ENCODE assay signal across 16 cellular contexts in the genomic region with DNA sequence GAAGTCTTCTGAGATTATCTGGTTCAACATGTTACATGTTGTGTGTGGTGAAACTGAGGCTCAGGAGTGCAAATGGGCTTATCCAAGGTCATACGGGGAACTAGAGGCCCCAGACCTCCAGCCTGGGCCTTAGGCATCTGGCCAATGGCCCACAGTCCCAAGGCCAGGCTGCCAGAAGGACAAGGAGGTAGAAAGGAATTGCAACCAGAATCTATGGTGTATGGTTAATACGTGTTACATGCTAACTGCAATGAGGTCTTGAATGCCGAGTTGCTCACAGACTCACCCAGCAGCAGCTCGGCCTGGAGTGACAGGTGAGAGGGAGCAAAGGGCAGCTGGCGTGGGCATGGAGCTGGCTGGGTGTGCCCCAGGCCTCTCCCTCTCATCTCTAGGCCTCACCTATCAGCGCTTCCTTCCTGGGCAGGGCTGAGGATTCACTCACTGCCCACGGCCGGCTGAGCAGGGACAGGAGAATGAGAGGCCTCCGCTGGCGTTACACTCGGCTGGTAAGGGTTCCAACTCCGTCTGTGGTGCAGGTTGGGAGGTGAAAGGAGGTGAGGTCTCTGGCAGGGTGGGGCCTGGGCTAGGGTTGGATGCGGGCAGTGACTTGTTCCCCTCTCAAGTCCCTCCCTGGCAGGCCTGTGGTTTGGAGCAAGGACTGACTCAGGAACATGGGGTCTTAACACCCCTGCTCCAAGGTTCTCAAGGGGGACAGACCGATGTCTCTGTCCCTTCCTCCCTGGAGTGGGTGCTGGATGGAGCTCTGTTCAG. TPM values are rescaled to one million over a fixed set of nuclear protein-coding genes. Genes with fewer than 3 reads are reported as not detected.
DNase-seq lines count a peak whose midpoint lies in the region; ATAC-seq, FAIRE-seq and TF ChIP-seq lines count a peak whose summit lies in the region.
"Had no signal": no experiment of that assay in that cellular context is flagged by ENCODE, and none has a peak within 500 bp of the region (broad histone marks: within the 10 kb centered on the region; RNA-seq: fewer than 3 reads in every experiment).

Gene TLDC2, plus strand, starts transcription at position 437 of the 771 bp plus-strand sequence. Its CDS starts 37 bp downstream, at position 474.

- no peaks in the 10 kb centered on the region for H3K9me2 ChIP-seq in Loucy (replicated peaks; ENCODE audit: low read depth, low read length)

- H3K9me3 ChIP-seq in Loucy (ENCODE audit: insufficient read depth, low read depth, low read length) (no peaks in the 10 kb centered on the region), H1 (ENCODE audit: insufficient read depth in 2 of 2, low read depth in 1 of 2, low read length in 1 of 2) (no peaks in the 10 kb centered on the region)
- H3K9me3 ChIP-seq: left lung had no signal

- 0 out of 2 replicates have a peak within 1 kb of the TSS, but pooled peaks have one; percentile 53 for H2AFZ ChIP-seq in Loucy (ENCODE audit: low read length)
- no peak within 1 kb of the TSS for H2AFZ ChIP-seq in H1 (ENCODE audit: low read length)
- H2AFZ ChIP-seq: neural progenitor cell had no signal

- ATAC-seq in naive B cell (ENCODE audit: low read depth in 2 of 2) (no peak), GM18861 (IDR thresholded peaks at IDR 0.05; ENCODE audit: unreplicated experiment) (no peak)
- ATAC-seq: activated T-cell treated with anti-CD3 and anti-CD28 coated beads, Interleukin-2, amount 50 U/mL, for 4 hours; left lung had no signal

- H3K18ac ChIP-seq in H1 (ENCODE audit: extremely low read depth, low read length): peak within 1 kb of the TSS; percentile 60; the same call in 1 of the 2 replicates

- peak within 1 kb of the TSS in 4 of 7 donors; percentile 24 to 68 (median 44) for H3K27ac Mint-ChIP-seq in CD14-positive monocyte
- peak within 1 kb of the TSS in 4 of 6 donors; percentile 42 to 69 (median 50) for H3K27ac Mint-ChIP-seq in naive B cell
- H3K27ac Mint-ChIP-seq: neural progenitor cell had no signal

- peak within 1 kb of the TSS; percentile 82 for H3K56ac ChIP-seq in H1 (replicated peaks; ENCODE audit: insufficient read length, low read depth, low read length)

- H3K36me3 Mint-ChIP-seq in CD14-positive monocyte (peaks cover 5 to 17% of the 10 kb centered on the region in 2 donors), naive B cell (no peaks in the 10 kb centered on the region)
- H3K36me3 Mint-ChIP-seq: neural progenitor cell had no signal

- H3K4me3 ChIP-seq in Loucy (ENCODE audit: low read length, poor library complexity, severe bottlenecking): no peak within 1 kb of the TSS
- H3K4me3 ChIP-seq in H1 (ENCODE audit: extremely low read depth in 1 of 4, insufficient read depth in 2 of 4, low read depth in 3 of 4, low read length in 4 of 4): no peak within 1 kb of the TSS
- H3K4me3 ChIP-seq: left lung, neural progenitor cell had no signal

- peaks cover 16% of the 10 kb centered on the region for H3K4me1 Mint-ChIP-seq in CD14-positive monocyte
- H3K4me1 Mint-ChIP-seq in naive B cell: peaks cover 11 to 33% (median 26%) of the 10 kb centered on the region in 3 donors
- H3K4me1 Mint-ChIP-seq: neural progenitor cell had no signal

- CTCF ChIA-PET in H1 (lab: Charles Lee; ENCODE audit: partially characterized antibody): interaction anchor here (1.1 to 2.6 kb wide), 4 partner anchors 9 to 73 kb away, joined by 3 to 13 read pairs (median 4); no protein-coding TSS in a partner anchor

- H3K27me3 Mint-ChIP-seq in CD14-positive monocyte (ENCODE audit: low read depth in 3 of 3): peaks cover 2 to 5% (median 2%) of the 10 kb centered on the region in 3 donors
- H3K27me3 Mint-ChIP-seq in naive B cell: no peaks in the 10 kb centered on the region

- H3K79me2 ChIP-seq in Loucy (ENCODE audit: insufficient read depth, low read length) (no peaks in the 10 kb centered on the region), H1 (ENCODE audit: control insufficient read depth in 1 of 2, insufficient read depth in 2 of 2, low read length in 2 of 2) (no peaks in the 10 kb centered on the region)

- H3K36me3 ChIP-seq in Loucy (ENCODE audit: insufficient read depth, low read length) (no peaks in the 10 kb centered on the region), H1 (ENCODE audit: control insufficient read depth in 2 of 4, insufficient read depth in 4 of 4, low read length in 3 of 4) (no peaks in the 10 kb centered on the region)
- H3K36me3 ChIP-seq: left lung, neural progenitor cell had no signal

- H3K4me2 ChIP-seq in Loucy (ENCODE audit: low read depth, low read length, poor library complexity, severe bottlenecking) (no peak within 1 kb of the TSS), H1 (ENCODE audit: insufficient read depth in 1 of 2, low read depth in 2 of 2, low read length in 2 of 2) (no peak within 1 kb of the TSS)
- H3K4me2 ChIP-seq: neural progenitor cell had no signal

- FAIRE-seq in H1 (lab: Jason Lieb, UNC) (no peak), D721Med (lab: Jason Lieb, UNC) (no peak)

- peak within 1 kb of the TSS; percentile 44 for H2BK5ac ChIP-seq in H1 (ENCODE audit: low read depth, low read length)

- no peak within 1 kb of the TSS for H4K5ac ChIP-seq in H1 (ENCODE audit: insufficient read length, low read depth, low read length)

- no peaks in the 10 kb centered on the region for H3K23me2 ChIP-seq in H1 (ENCODE audit: low read depth, low read length)

- H2BK12ac ChIP-seq in H1 (ENCODE audit: low read depth, low read length): no peak within 1 kb of the TSS

- no peak within 1 kb of the TSS; the same call in 1 of the 2 replicates for H4K8ac ChIP-seq in H1 (ENCODE audit: extremely low read depth, insufficient read depth, low read length)

- no peak within 1 kb of the TSS for H3K4me3 Mint-ChIP-seq in CD14-positive monocyte
- H3K4me3 Mint-ChIP-seq in naive B cell: peak within 1 kb of the TSS in 3 of 8 donors; percentile 51 to 60 (median 57)
- H3K4me3 Mint-ChIP-seq: activated T-cell treated with anti-CD3 and anti-CD28 coated beads, Interleukin-2, amount 50 U/mL, for 4 hours; neural progenitor cell had no signal

- 89% methylated on average over 13 of the region's 14 CpGs; no CpG with 5 or more reads in 1 of the 2 experiments for WGBS in H1 (ENCODE audit: extremely low coverage in 1 of 2, insufficient coverage in 1 of 2, insufficient read length in 1 of 2, insufficient replicate concordance in 2 of 2, low coverage in 1 of 2, low lambda C conversion rate in 2 of 2, missing lambda C conversion rate in 1 of 2), 2 experiments

- no peak for TF ChIP-seq RAD21 in H1 (IDR thresholded peaks at IDR 0.05 in 1 of 2, conservative IDR thresholded peaks at IDR 0.05 in 1 of 2; ENCODE audit: low read depth in 2 of 2, low read length in 2 of 2)

- DNase-seq in CD14-positive monocyte (ENCODE audit: low spot score): no peak
- DNase-seq in H1 (ENCODE audit: low read depth in 1 of 2, low spot score in 2 of 2): no peak
- DNase-seq in naive B cell: no peak
- no peak for DNase-seq in SIG-M5 (lab: John Stamatoyannopoulos, UW)
- DNase-seq in D721Med (ENCODE audit: insufficient read length, low spot score): no peak
- no peak for DNase-seq in NCI-H2227 treated with DMSO at 0.1 percent for 48 hours (lab: John Stamatoyannopoulos, UW)
- DNase-seq: activated CD4-positive, alpha-beta T cell treated with anti-CD3 and anti-CD28 coated beads for 48 hours; activated T-cell treated with anti-CD3 and anti-CD28 coated beads, Interleukin-2, amount 50 U/mL, for 4 hours; head of caudate nucleus; NCI-H1092 had no signal

- H4K20me1 ChIP-seq in Loucy (ENCODE audit: insufficient read depth, low read length, poor library complexity, severe bottlenecking) (no peaks in the 10 kb centered on the region), H1 (replicated peaks in 1 of 2; ENCODE audit: control insufficient read depth in 1 of 2, insufficient read depth in 2 of 2, low read length in 2 of 2) (no peaks in the 10 kb centered on the region)

- H3K23ac ChIP-seq in H1 (ENCODE audit: insufficient read length): no peak within 1 kb of the TSS

- no peaks in the 10 kb centered on the region for H3K79me1 ChIP-seq in H1 (ENCODE audit: low read depth, low read length)

- 0 out of 2 replicates have a peak within 1 kb of the TSS, but pooled peaks have one; percentile 16 for H2BK15ac ChIP-seq in H1 (ENCODE audit: low read length)

- no peak for TF ChIP-seq POLR2A in H1 (IDR thresholded peaks at IDR 0.05; ENCODE audit: control extremely low read depth in 1 of 2, low read depth in 2 of 2, low read length in 2 of 2)

- H4K91ac ChIP-seq in H1 (replicated peaks; ENCODE audit: insufficient read length, low read length): peak within 1 kb of the TSS; percentile 40

- H3K4ac ChIP-seq in H1 (replicated peaks; ENCODE audit: insufficient read length, low read depth, low read length): no peak within 1 kb of the TSS

- H3K9me3 Mint-ChIP-seq in CD14-positive monocyte: no peaks in the 10 kb centered on the region
- no peaks in the 10 kb centered on the region for H3K9me3 Mint-ChIP-seq in naive B cell
- H3K9me3 Mint-ChIP-seq: activated T-cell treated with anti-CD3 and anti-CD28 coated beads, Interleukin-2, amount 50 U/mL, for 4 hours; neural progenitor cell had no signal

- H3K27ac ChIP-seq in H1 (ENCODE audit: low read depth, low read length): no peak within 1 kb of the TSS
- H3K27ac ChIP-seq: epithelial cell of prostate, left lung, neural progenitor cell had no signal

- TF ChIP-seq CTCF in CD14-positive monocyte (IDR thresholded peaks at IDR 0.05): no peak
- no peak for TF ChIP-seq CTCF in Loucy (conservative IDR thresholded peaks at IDR 0.05; ENCODE audit: low read length)
- no peak for TF ChIP-seq CTCF in H1 (IDR thresholded peaks at IDR 0.05; ENCODE audit: control extremely low read depth in 1 of 3, insufficient read depth in 1 of 3, low read depth in 1 of 3, low read length in 3 of 3)
- no peak for TF ChIP-seq CTCF in D721Med (IDR thresholded peaks at IDR 0.05; ENCODE audit: insufficient read depth, missing control alignments)

- TF ChIP-seq EP300 in H1 (IDR thresholded peaks at IDR 0.05; ENCODE audit: borderline replicate concordance in 1 of 2, low read depth in 2 of 2, low read length in 2 of 2): no peak

- H3K9ac ChIP-seq in Loucy (ENCODE audit: low read depth, low read length, poor library complexity, severe bottlenecking) (peak within 1 kb of the TSS; percentile 24), H1 (replicated peaks in 1 of 4; ENCODE audit: extremely low read depth in 1 of 4, low read depth in 3 of 4, low read length in 3 of 4) (no peak within 1 kb of the TSS; a peak in 1 of 7 replicates)
- H3K9ac ChIP-seq: neural progenitor cell had no signal

- peaks cover 11% of the 10 kb centered on the region for H3K4me1 ChIP-seq in Loucy (ENCODE audit: insufficient read depth, low read length, poor library complexity, severe bottlenecking)
- H3K4me1 ChIP-seq in H1 (replicated peaks in 1 of 4; ENCODE audit: control insufficient read depth in 3 of 4, insufficient read depth in 4 of 4, low read length in 3 of 4): peaks cover 0 to 3% (median under 1%) of the 10 kb centered on the region in 4 experiments; a peak in 4 of 7 replicates
- H3K4me1 ChIP-seq: left lung, neural progenitor cell had no signal

- intact Hi-C loops in CD14-positive monocyte (cut with micrococcal nuclease): no loop called here

- no peak within 1 kb of the TSS for H2BK120ac ChIP-seq in H1 (replicated peaks; ENCODE audit: low read depth, low read length)

- H2BK20ac ChIP-seq in H1 (ENCODE audit: low read length): 0 out of 2 replicates have a peak within 1 kb of the TSS, but pooled peaks have one; percentile 41

- no peak within 1 kb of the TSS for H3K14ac ChIP-seq in H1 (ENCODE audit: insufficient read length)

- no peaks in the 10 kb centered on the region for H3K27me3 ChIP-seq in Loucy (ENCODE audit: insufficient read depth, low read length, poor library complexity, severe bottlenecking)
- H3K27me3 ChIP-seq in H1 (replicated peaks in 1 of 4; ENCODE audit: control insufficient read depth in 3 of 4, extremely low read depth in 1 of 4, insufficient read depth in 3 of 4, low read length in 3 of 4): no peaks in the 10 kb centered on the region; a peak in 1 of 7 replicates
- H3K27me3 ChIP-seq: left lung, neural progenitor cell had no signal

- POLR2A ChIA-PET in H1 (lab: Charles Lee; ENCODE audit: partially characterized antibody): interaction anchor here (0.6 to 1.8 kb wide), 2 partner anchors 8 to 11 kb away, joined by 3 to 4 read pairs; no protein-coding TSS in a partner anchor

- no peak within 1 kb of the TSS for H2AK5ac ChIP-seq in H1 (ENCODE audit: low read depth, low read length)

- H3F3A ChIP-seq in Loucy (ENCODE audit: low read depth): no peaks in the 10 kb centered on the region

RNA-seq across cellular contexts. Expression of gene TLDC2, which starts in this region (rescaled TPM):
- polyA plus RNA-seq in CD14-positive monocyte (not detected), H1 (2011; rRNA removed) (0.20 and 0.29 TPM in 2 replicates), naive B cell (ENCODE audit: low read depth in 6 of 6) (under 1 TPM in 1 of 6 donors, not detected in 5; 0.27 TPM)
- 0.23 and 0.34 TPM in 2 replicates for total RNA-seq in H1 (2021; fragmentation: NEBNext Ultra II Directional; extraction: Animal tissue kit (Norgen Biotek cat#: 25700))
- polyA plus RNA-seq in H1 (2011; cell fraction: cytosol; rRNA removed): 0.25 TPM
- 0.17 TPM for polyA plus RNA-seq in H1 (2011; cell fraction: nucleus; rRNA removed)
- polyA plus RNA-seq in H1 (2012, experiment 1 of 2): 0.42 to 0.85 TPM (median 0.63 TPM) in 4 replicates
- 0.37 TPM for polyA plus RNA-seq in H1 (2012, experiment 2 of 2)
- 0.06 TPM for polyA plus RNA-seq in H1 (2013, experiment 1 of 2)
- polyA plus RNA-seq in H1 (2013, experiment 2 of 2): 0.13 TPM
- polyA minus RNA-seq in H1 (2011; rRNA and poly(A)+ RNA removed): 0.20 TPM in 1 of 2 replicates, not detected in the other
- polyA minus RNA-seq in H1 (2011; cell fraction: cytosol; rRNA and poly(A)+ RNA removed): not detected
- 0.60 TPM for polyA minus RNA-seq in H1 (2011; cell fraction: nucleus; rRNA and poly(A)+ RNA removed)
- total RNA-seq: activated T-cell treated with anti-CD3 and anti-CD28 coated beads, Interleukin-2, amount 50 U/mL, for 4 hours; OCI-LY7 had no signal
